Comparison of ENCODE assay signal across 10 cellular contexts in the genomic region with DNA sequence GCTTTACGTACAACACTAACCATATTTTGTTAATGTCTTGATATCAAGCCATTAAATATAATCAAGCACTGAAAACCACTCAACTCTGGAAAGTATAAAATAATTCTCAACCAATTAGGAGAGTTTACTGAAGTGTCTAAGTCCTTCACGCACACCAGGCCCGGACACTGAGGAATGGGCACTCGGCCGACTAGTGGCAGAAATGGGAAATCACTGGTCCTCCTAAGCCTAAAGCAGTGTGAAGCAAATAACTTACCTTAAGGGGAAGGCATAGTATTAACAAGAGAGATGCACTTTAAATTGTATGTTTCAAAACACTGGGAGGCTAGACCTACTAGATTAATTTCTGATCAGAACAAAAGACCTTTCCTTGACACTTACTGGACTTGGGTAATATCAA. TPM values are rescaled to one million over a fixed set of nuclear protein-coding genes. Genes with fewer than 3 reads are reported as not detected.
DNase-seq lines count a peak whose midpoint lies in the region; ATAC-seq, FAIRE-seq and TF ChIP-seq lines count a peak whose summit lies in the region.
"Had no signal": no experiment of that assay in that cellular context is flagged by ENCODE, and none has a peak within 500 bp of the region (broad histone marks: within the 10 kb centered on the region; RNA-seq: fewer than 3 reads in every experiment).

No MANE protein-coding gene starts in this region.

- no peak overlapping the region for H3K4me3 ChIP-seq in choroid plexus epithelial cell (ENCODE audit: low read depth, low read length)

- H3K27ac Mint-ChIP-seq in stimulated activated effector memory CD8-positive, alpha-beta T cell treated with anti-CD3 and anti-CD28 coated beads, Interleukin-12 subunit alpha, Interleukin-12 subunit beta, amount 100 ng/mL, for 72 hours = no peak overlapping the region

- TF ChIP-seq CTCF in D721Med (IDR thresholded peaks at IDR 0.05; ENCODE audit: insufficient read depth, missing control alignments) = peak; percentile 29
- TF ChIP-seq CTCF in choroid plexus epithelial cell (conservative IDR thresholded peaks at IDR 0.05; ENCODE audit: low read depth, low read length) = peak; percentile 52

- H3K36me3 Mint-ChIP-seq in stimulated activated effector memory CD8-positive, alpha-beta T cell treated with anti-CD3 and anti-CD28 coated beads, Interleukin-12 subunit alpha, Interleukin-12 subunit beta, amount 100 ng/mL, for 72 hours = peaks cover 29% of the 10 kb centered on the region

- no peak overlapping the region for H3K4me3 Mint-ChIP-seq in stimulated activated effector memory CD8-positive, alpha-beta T cell treated with anti-CD3 and anti-CD28 coated beads, Interleukin-12 subunit alpha, Interleukin-12 subunit beta, amount 100 ng/mL, for 72 hours

- DNase-seq in D721Med (ENCODE audit: insufficient read length, low spot score) (no peak), choroid plexus epithelial cell (ENCODE audit: low read depth) (peak; percentile 24), lung microvascular endothelial cell (ENCODE audit: low read depth in 2 of 2) (peak; percentile 6 to 42), T-helper 9 cell (no peak), NCI-H1694 (lab: John Stamatoyannopoulos, UW) (no peak)
- DNase-seq in stimulated activated effector memory CD8-positive, alpha-beta T cell treated with anti-CD3 and anti-CD28 coated beads, Interleukin-12 subunit alpha, Interleukin-12 subunit beta, amount 100 ng/mL, for 72 hours (ENCODE audit: low spot score in 2 of 2) = no peak
- DNase-seq: activated gamma-delta T cell treated with Interleukin-2 at 50 U/mL for 16 hours, NCI-H146 had no signal

- peaks cover 21% of the 10 kb centered on the region for H3K4me1 Mint-ChIP-seq in stimulated activated effector memory CD8-positive, alpha-beta T cell treated with anti-CD3 and anti-CD28 coated beads, Interleukin-12 subunit alpha, Interleukin-12 subunit beta, amount 100 ng/mL, for 72 hours

- ATAC-seq in HG02870 (IDR thresholded peaks at IDR 0.05; ENCODE audit: unreplicated experiment) (peak; percentile 57), GM19351 (IDR thresholded peaks at IDR 0.05; ENCODE audit: unreplicated experiment) (no peak)
- no peak for ATAC-seq in stimulated activated effector memory CD8-positive, alpha-beta T cell treated with anti-CD3 and anti-CD28 coated beads, Interleukin-12 subunit alpha, Interleukin-12 subunit beta, amount 100 ng/mL, for 72 hours

- FAIRE-seq in D721Med (lab: Jason Lieb, UNC) = peak; percentile 32

- H3K9me3 Mint-ChIP-seq in stimulated activated effector memory CD8-positive, alpha-beta T cell treated with anti-CD3 and anti-CD28 coated beads, Interleukin-12 subunit alpha, Interleukin-12 subunit beta, amount 100 ng/mL, for 72 hours = no peaks in the 10 kb centered on the region

RNA-seq across cellular contexts. Expression of gene FAM210A, which starts 45.7 kb away (rescaled TPM):
- total RNA-seq in lung microvascular endothelial cell = 8.5 and 16.3 TPM in 2 replicates

RNA-seq across cellular contexts. Expression of gene RNMT, which starts 45.9 kb away (rescaled TPM):
- total RNA-seq in lung microvascular endothelial cell = 12.6 and 16.7 TPM in 2 replicates

Comparison
In these comparisons a context has a peak if more than half of its experiments do, and no peak if none do; other contexts are left out.
1. DNase-seq: peak in choroid plexus epithelial cell (single experiment) and lung microvascular endothelial cell (2 of 2); none in D721Med (single experiment), T-helper 9 cell (single experiment), NCI-H1694 (single experiment) and stimulated activated effector memory CD8-positive, alpha-beta T cell treated with anti-CD3 and anti-CD28 coated beads, Interleukin-12 subunit alpha, Interleukin-12 subunit beta, amount 100 ng/mL, for 72 hours (0 of 2).